33 cellular contexts compared by ENCODE assay signal in the genomic region with DNA sequence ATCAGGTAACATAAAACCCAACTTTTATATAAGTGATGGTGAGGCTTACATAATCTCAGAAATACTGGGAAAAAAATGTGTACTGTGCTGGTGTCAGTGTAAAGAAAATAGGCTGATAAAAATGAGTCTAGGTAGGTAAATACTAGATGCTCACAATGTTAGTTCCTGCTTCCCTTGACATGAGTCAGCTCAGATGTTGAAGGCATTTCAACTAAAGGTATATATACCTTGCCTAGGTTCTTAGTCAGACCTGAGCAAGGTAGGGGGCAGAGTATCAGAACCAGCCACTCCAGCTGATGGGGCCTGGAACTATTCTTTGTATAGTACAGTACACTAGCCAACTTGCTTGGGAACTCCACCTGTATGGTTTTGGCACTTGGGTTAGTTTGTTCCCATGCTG. TPM values are rescaled to one million over a fixed set of nuclear protein-coding genes. Genes with fewer than 3 reads are reported as not detected.
"Had no signal": no experiment of that assay in that cellular context is flagged by ENCODE, and none has a peak within 500 bp of the region (broad histone marks: within the 10 kb centered on the region; RNA-seq: fewer than 3 reads in every experiment).

No MANE protein-coding gene starts in this region.

- DNase-seq: activated B cell treated with CpG ODN at 0.5 μM for 24 hours; activated CD4-positive, alpha-beta T cell treated with anti-CD3 and anti-CD28 coated beads for 48 hours; activated CD4-positive, alpha-beta T cell treated with anti-CD3 and anti-CD28 coated beads, Interleukin-2, amount 50 U/mL, for 1 hour; activated CD4-positive, alpha-beta T cell treated with anti-CD3 and anti-CD28 coated beads, Interleukin-2, amount 50 U/mL, for 48 hours; activated CD8-positive, alpha-beta memory T cell treated with anti-CD3 and anti-CD28 coated beads, Interleukin-2, amount 10 ng/mL, durations not matched to agents 7 days and 5 days; activated CD8-positive, alpha-beta memory T cell treated with anti-CD3 and anti-CD28 coated beads, Interleukin-2, amount 50 U/mL, for 4 hours; activated CD8-positive, alpha-beta T cell treated with anti-CD3 and anti-CD28 coated beads for 36 hours; activated effector memory CD4-positive, alpha-beta T cell treated with anti-CD3 and anti-CD28 coated beads, Interleukin-2, amount 50 U/mL, for 16 hours; activated naive CD4-positive, alpha-beta T cell treated with anti-CD3 and anti-CD28 coated beads for 36 hours; activated naive CD8-positive, alpha-beta T cell treated with anti-CD3 and anti-CD28 coated beads for 36 hours; activated naive CD8-positive, alpha-beta T cell treated with anti-CD3 and anti-CD28 coated beads, Interleukin-2, amount 50 U/mL, for 24 hours; activated T-cell treated with anti-CD3 and anti-CD28 coated beads, Interleukin-2, amount 50 U/mL, for 1 hour; activated T-cell treated with anti-CD3 and anti-CD28 coated beads, Interleukin-2, amount 50 U/mL, for 48 hours; amygdala; aorta; body of pancreas; central memory CD4-positive, alpha-beta T cell; cerebellar nuclear complex; dorsolateral prefrontal cortex; effector memory CD4-positive, alpha-beta T cell; endodermal cell; esophagus squamous epithelium; head of caudate nucleus; T-helper 1 cell; T-helper 17 cell; T1000; WERI-Rb-1 had no signal

- H3K27ac ChIP-seq: body of pancreas, cardiac muscle cell, coronary artery, dorsolateral prefrontal cortex, esophagus squamous epithelium, WERI-Rb-1 had no signal

- H3K36me3 ChIP-seq: adrenal gland, cardiac muscle cell, esophagus squamous epithelium, WERI-Rb-1 had no signal

- H3K9me3 ChIP-seq: adrenal gland, body of pancreas, esophagus squamous epithelium had no signal

- ATAC-seq: activated CD4-positive, CD25-positive, alpha-beta regulatory T cell treated with anti-CD3 and anti-CD28 coated beads, Interleukin-2, amount 50 U/mL, for 24 hours; activated CD8-positive, alpha-beta memory T cell treated with anti-CD3 and anti-CD28 coated beads, Interleukin-2, amount 10 ng/mL, durations not matched to agents 7 days and 5 days; activated CD8-positive, alpha-beta T cell treated with anti-CD3 and anti-CD28 coated beads for 36 hours; activated naive CD8-positive, alpha-beta T cell treated with anti-CD3 and anti-CD28 coated beads, Interleukin-2, amount 50 U/mL, for 24 hours; body of pancreas; T-helper 17 cell had no signal

- H3K4me1 ChIP-seq: esophagus squamous epithelium had no signal

- H3K4me3 ChIP-seq: adrenal gland, body of pancreas, cardiac muscle cell, coronary artery, dorsolateral prefrontal cortex, esophagus squamous epithelium had no signal

- H3K27me3 ChIP-seq: adrenal gland, body of pancreas, cardiac muscle cell, esophagus squamous epithelium had no signal

- FAIRE-seq: frontal cortex had no signal

RNA-seq across cellular contexts. Expression of a gene that starts 51.0 kb away (rescaled TPM):
- polyA plus RNA-seq: aorta, cardiac muscle cell, fibroblast of lung had no signal
